ENCODE assay signal across 8 cellular contexts in genomic region chr19:17747205-17748098, GRCh38. TPM values are rescaled to one million over a fixed set of nuclear protein-coding genes. Genes with fewer than 3 reads are reported as not detected.
DNase-seq lines count a peak whose midpoint lies in the region; ATAC-seq and TF ChIP-seq lines count a peak whose summit lies in the region.

No MANE protein-coding gene starts in this region.

- no peak overlapping the region for H3K27ac ChIP-seq in GM23338 (ENCODE audit: low read depth)

- H3K27me3 Mint-ChIP-seq in GM23338 (ENCODE audit: insufficient read depth, low read depth, poor library complexity): peaks cover 12% of the 10 kb centered on the region
- H3K27me3 Mint-ChIP-seq in naive thymus-derived CD8-positive, alpha-beta T cell: no peaks in the 10 kb centered on the region
- no peaks in the 10 kb centered on the region for H3K27me3 Mint-ChIP-seq in stimulated activated memory B cell treated with anti-CD40 and anti-IgM and Interleukin-4, amounts not matched to agents 10 μg/mL and 1 μg/mL and 100 μg/mL, for 72 hours

- ATAC-seq in GM23338: peak; percentile 96
- peak; percentile 90 for ATAC-seq in naive thymus-derived CD8-positive, alpha-beta T cell
- peak; percentile 91 for ATAC-seq in stimulated activated memory B cell treated with anti-CD40 and anti-IgM and Interleukin-4, amounts not matched to agents 10 μg/mL and 1 μg/mL and 100 μg/mL, for 72 hours

- no peak overlapping the region; the same call in 1 of the 2 replicates for H3K27ac Mint-ChIP-seq in GM23338
- peak overlapping the region in 9 of 10 donors; percentile 26 to 89 (median 71) for H3K27ac Mint-ChIP-seq in naive thymus-derived CD8-positive, alpha-beta T cell
- peak overlapping the region; percentile 75 for H3K27ac Mint-ChIP-seq in stimulated activated memory B cell treated with anti-CD40 and anti-IgM and Interleukin-4, amounts not matched to agents 10 μg/mL and 1 μg/mL and 100 μg/mL, for 72 hours

- peaks cover 5% of the 10 kb centered on the region; the same call in 2 of the 3 replicates for H3K4me1 Mint-ChIP-seq in GM23338
- H3K4me1 Mint-ChIP-seq in naive thymus-derived CD8-positive, alpha-beta T cell: peaks cover 23 to 56% (median 51%) of the 10 kb centered on the region in 4 donors
- peaks cover 60% of the 10 kb centered on the region for H3K4me1 Mint-ChIP-seq in stimulated activated memory B cell treated with anti-CD40 and anti-IgM and Interleukin-4, amounts not matched to agents 10 μg/mL and 1 μg/mL and 100 μg/mL, for 72 hours

- peak overlapping the region; percentile 66 for H3K4me3 Mint-ChIP-seq in GM23338
- peak overlapping the region; percentile 71 to 97 (median 90) for H3K4me3 Mint-ChIP-seq in naive thymus-derived CD8-positive, alpha-beta T cell
- peak overlapping the region; percentile 82 for H3K4me3 Mint-ChIP-seq in stimulated activated memory B cell treated with anti-CD40 and anti-IgM and Interleukin-4, amounts not matched to agents 10 μg/mL and 1 μg/mL and 100 μg/mL, for 72 hours

- no peaks in the 10 kb centered on the region for H3K9me2 ChIP-seq in GM23338 (ENCODE audit: insufficient read depth)

- H3K27me3 ChIP-seq in GM23338 (ENCODE audit: insufficient read depth): no peaks in the 10 kb centered on the region

- peak overlapping the region; percentile 96; the same call in 1 of the 2 replicates for H2AFZ ChIP-seq in GM23338

- H4K20me1 ChIP-seq in GM23338 (replicated peaks; ENCODE audit: insufficient read depth): no peaks in the 10 kb centered on the region

- H3K4me1 ChIP-seq in GM23338 (ENCODE audit: insufficient read depth): no peaks in the 10 kb centered on the region

- peak overlapping the region; percentile 86 for H3K4me2 ChIP-seq in GM23338

- TF ChIP-seq CTCF in GM23338 (conservative IDR thresholded peaks at IDR 0.05; ENCODE audit: low read depth in 2 of 2) (no peak), fibroblast of mammary gland (conservative IDR thresholded peaks at IDR 0.05; ENCODE audit: control insufficient read depth, insufficient read depth, low read depth, low read length) (no peak)

- no peaks in the 10 kb centered on the region for H3F3A ChIP-seq in GM23338 (replicated peaks; ENCODE audit: low read depth)

- peaks cover 3% of the 10 kb centered on the region; the same call in 2 of the 3 replicates for H3K9me3 Mint-ChIP-seq in GM23338
- H3K9me3 Mint-ChIP-seq in naive thymus-derived CD8-positive, alpha-beta T cell: no peaks in the 10 kb centered on the region
- no peaks in the 10 kb centered on the region for H3K9me3 Mint-ChIP-seq in stimulated activated memory B cell treated with anti-CD40 and anti-IgM and Interleukin-4, amounts not matched to agents 10 μg/mL and 1 μg/mL and 100 μg/mL, for 72 hours

- DNase-seq in DMS79 treated with DMSO at 0.1 percent for 48 hours (lab: John Stamatoyannopoulos, UW) (peak; percentile 86), GM23338 (ENCODE audit: low spot score) (peak; percentile 99), LHCN-M2 (ENCODE audit: low read depth) (peak; percentile 70), RPMI7951 (ENCODE audit: low read depth) (peak; percentile 93), fibroblast of mammary gland (ENCODE audit: low read depth) (peak; percentile 88)
- DNase-seq in activated T-helper 1 cell treated with anti-CD3 and anti-CD28 coated beads, Interleukin-2, amount 50 U/mL, for 16 hours (ENCODE audit: low read depth in 1 of 2, low spot score in 1 of 2): peak; percentile 84 to 92
- DNase-seq in naive thymus-derived CD8-positive, alpha-beta T cell: peak; percentile 90 to 97 (median 94)

- no peaks in the 10 kb centered on the region for H3K36me3 ChIP-seq in GM23338 (ENCODE audit: insufficient read depth)

- POLR2A ChIA-PET in naive thymus-derived CD8-positive, alpha-beta T cell (lab: Charles Lee): interaction anchor here (1.0 to 2.4 kb wide), 5 partner anchors 8 to 112 kb away, joined by 3 to 12 read pairs (median 5); partner anchors contain the start of genes MAP1S and RPL18A

- H3K36me3 Mint-ChIP-seq in GM23338 (ENCODE audit: low read depth): peaks cover 2% of the 10 kb centered on the region; the same call in 1 of the 3 replicates
- H3K36me3 Mint-ChIP-seq in naive thymus-derived CD8-positive, alpha-beta T cell: no peaks in the 10 kb centered on the region
- H3K36me3 Mint-ChIP-seq in stimulated activated memory B cell treated with anti-CD40 and anti-IgM and Interleukin-4, amounts not matched to agents 10 μg/mL and 1 μg/mL and 100 μg/mL, for 72 hours: no peaks in the 10 kb centered on the region

- peak overlapping the region; percentile 77 for H3K4me3 ChIP-seq in GM23338
- peak overlapping the region; percentile 33 for H3K4me3 ChIP-seq in fibroblast of mammary gland (ENCODE audit: control insufficient read depth, low read depth, low read length)

- no peaks in the 10 kb centered on the region for H3K79me2 ChIP-seq in GM23338 (replicated peaks; ENCODE audit: insufficient read depth)

TF ChIP-seq in GM23338, 12 proteins besides CTCF, POLR2A, EP300 and RAD21:
- peak; percentile 51; the same call in 1 of the 2 replicates for TF ChIP-seq POLR2AphosphoS5 (IDR thresholded peaks at IDR 0.05; ENCODE audit: low read depth)
- peak; percentile 60; the same call in 1 of the 2 replicates for TF ChIP-seq CREB1 (CRISPR knock-in tag; IDR thresholded peaks at IDR 0.05; ENCODE audit: low read depth)
- no peak for TF ChIP-seq NANOG (IDR thresholded peaks at IDR 0.05; ENCODE audit: borderline replicate concordance)
- no peak for TF ChIP-seq EZH2phosphoT487 (IDR thresholded peaks at IDR 0.05; ENCODE audit: unreplicated experiment)

RNA-seq across cellular contexts. Expression of gene FCHO1, which starts 3.8 kb away (rescaled TPM):
- 22.4 and 42.3 TPM in 2 replicates for total RNA-seq in GM23338 (2014; rRNA removed; shearing (Covaris generic))
- 14.9 and 18.5 TPM in 2 replicates for polyA plus RNA-seq in GM23338 (2016; fragmentation: Nextera tagmentation; extraction: Ambion mirVana)
- total RNA-seq in LHCN-M2 (2014; rRNA removed): 0.06 and 0.80 TPM in 2 replicates
- 0.09 TPM for polyA plus RNA-seq in LHCN-M2 (2012)
- total RNA-seq in RPMI7951 (2014; rRNA removed; shearing (Covaris generic)): 0.60 and 2.5 TPM in 2 replicates
- total RNA-seq in naive thymus-derived CD8-positive, alpha-beta T cell: 10 to 100 TPM; 94.1 to 99.7 TPM
- 10 to 100 TPM; 11.2 to 31.8 (median 16.4) TPM for polyA plus RNA-seq in naive thymus-derived CD8-positive, alpha-beta T cell

RNA-seq across cellular contexts. Expression of gene MAP1S, which starts 28.2 kb away (rescaled TPM):
- 67.6 and 102 TPM in 2 replicates for total RNA-seq in GM23338 (2014; rRNA removed; shearing (Covaris generic))
- polyA plus RNA-seq in GM23338 (2016; fragmentation: Nextera tagmentation; extraction: Ambion mirVana): 104 and 118 TPM in 2 replicates
- total RNA-seq in LHCN-M2 (2014; rRNA removed): 16.6 and 20.5 TPM in 2 replicates
- 41.2 TPM for polyA plus RNA-seq in LHCN-M2 (2012)
- 9.6 and 10.0 TPM in 2 replicates for total RNA-seq in RPMI7951 (2014; rRNA removed; shearing (Covaris generic))
- total RNA-seq in naive thymus-derived CD8-positive, alpha-beta T cell: 10 to 100 TPM; 50.1 to 54.2 TPM
- polyA plus RNA-seq in naive thymus-derived CD8-positive, alpha-beta T cell: 10 to 100 TPM; 13.8 to 40.0 (median 18.7) TPM

RNA-seq across cellular contexts. Expression of gene B3GNT3, which starts 47.5 kb away (rescaled TPM):
- 1.0 and 1.9 TPM in 2 replicates for total RNA-seq in GM23338 (2014; rRNA removed; shearing (Covaris generic))
- 0.90 and 0.99 TPM in 2 replicates for polyA plus RNA-seq in GM23338 (2016; fragmentation: Nextera tagmentation; extraction: Ambion mirVana)
- total RNA-seq in LHCN-M2 (2014; rRNA removed): not detected in 2 replicates
- not detected for polyA plus RNA-seq in LHCN-M2 (2012)
- total RNA-seq in RPMI7951 (2014; rRNA removed; shearing (Covaris generic)): 0.10 and 0.12 TPM in 2 replicates
- not detected for total RNA-seq in naive thymus-derived CD8-positive, alpha-beta T cell
- under 1 TPM in 2 of 3 donors, not detected in 1; 0.13 to 0.20 TPM for polyA plus RNA-seq in naive thymus-derived CD8-positive, alpha-beta T cell

RNA-seq across cellular contexts. Expression of gene UNC13A, which starts 59.3 kb away (rescaled TPM):
- total RNA-seq in GM23338 (2014; rRNA removed; shearing (Covaris generic)): 25.0 and 30.4 TPM in 2 replicates
- 8.7 and 9.5 TPM in 2 replicates for polyA plus RNA-seq in GM23338 (2016; fragmentation: Nextera tagmentation; extraction: Ambion mirVana)
- total RNA-seq in LHCN-M2 (2014; rRNA removed): not detected in 2 replicates
- polyA plus RNA-seq in LHCN-M2 (2012): 0.04 TPM
- total RNA-seq in RPMI7951 (2014; rRNA removed; shearing (Covaris generic)): 0.10 and 0.12 TPM in 2 replicates
- under 1 TPM; 0.03 to 0.10 TPM for total RNA-seq in naive thymus-derived CD8-positive, alpha-beta T cell
- polyA plus RNA-seq in naive thymus-derived CD8-positive, alpha-beta T cell: under 1 TPM in 2 of 3 donors, not detected in 1; 0.01 to 0.06 TPM
